18 cellular contexts compared by ENCODE assay signal in the genomic region with DNA sequence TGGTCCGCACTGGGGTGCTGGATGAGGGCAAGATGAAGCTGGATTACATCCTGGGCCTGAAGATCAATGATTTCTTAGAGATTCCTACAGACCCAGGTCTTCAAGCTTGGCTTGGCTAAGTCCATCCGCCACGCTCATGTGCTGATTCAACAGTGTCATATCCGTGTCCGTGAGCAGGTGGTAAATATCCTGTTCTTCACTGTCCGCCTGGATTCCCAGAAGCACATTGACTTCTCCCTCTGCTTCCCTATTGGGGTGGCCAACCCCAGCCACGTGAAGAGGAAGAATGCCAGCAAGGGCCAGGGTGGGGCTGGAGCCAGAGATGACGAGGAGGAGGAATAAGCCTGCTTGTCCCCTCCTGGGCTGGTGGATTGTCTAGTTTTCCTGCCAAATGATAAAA. TPM values are rescaled to one million over a fixed set of nuclear protein-coding genes. Genes with fewer than 3 reads are reported as not detected.
DNase-seq lines count a peak whose midpoint lies in the region; ATAC-seq and TF ChIP-seq lines count a peak whose summit lies in the region.
"Had no signal": no experiment of that assay in that cellular context is flagged by ENCODE, and none has a peak within 500 bp of the region (broad histone marks: within the 10 kb centered on the region; RNA-seq: fewer than 3 reads in every experiment).

No MANE protein-coding gene starts in this region.

- no peak for TF ChIP-seq POLR2A in Peyer's patch (IDR thresholded peaks at IDR 0.05)
- no peak for TF ChIP-seq POLR2A in esophagus squamous epithelium (IDR thresholded peaks at IDR 0.05)
- TF ChIP-seq POLR2A in transverse colon (IDR thresholded peaks at IDR 0.05) = no peak

- 49 to 68% methylated on average over 8 of the region's 8 CpGs for WGBS in esophagus squamous epithelium, 2 donors
- 89% methylated on average over 8 of the region's 8 CpGs; no CpG with 5 or more reads in 1 of the 2 donors for WGBS in transverse colon (ENCODE audit: low coverage in 1 of 2), 2 donors

- no peak for TF ChIP-seq CTCF in Peyer's patch (IDR thresholded peaks at IDR 0.05)
- no peak for TF ChIP-seq CTCF in esophagus squamous epithelium (IDR thresholded peaks at IDR 0.05)
- TF ChIP-seq CTCF in transverse colon (IDR thresholded peaks at IDR 0.05) = no peak

- no peak overlapping the region for H3K4me3 ChIP-seq in Peyer's patch
- no peak overlapping the region for H3K4me3 ChIP-seq in esophagus squamous epithelium
- H3K4me3 ChIP-seq in transverse colon = no peak overlapping the region
- H3K4me3 ChIP-seq in HAP-1 = no peak overlapping the region
- H3K4me3 ChIP-seq: GM12878, SJSA1 had no signal

- H3K9me3 ChIP-seq in Peyer's patch (no peaks in the 10 kb centered on the region), esophagus squamous epithelium (no peaks in the 10 kb centered on the region), transverse colon (no peaks in the 10 kb centered on the region), HAP-1 (no peaks in the 10 kb centered on the region)
- H3K9me3 ChIP-seq: SJSA1 had no signal

- intact Hi-C loops in left ventricle myocardium superior (cut with micrococcal nuclease) (no loop called here), cardiac septum (cut with DNase I) (no loop called here), esophagus squamous epithelium (cut with DNase I) (no loop called here), transverse colon (cut with DNase I; ENCODE audit: low total_unique reads) (no loop called here)

- H3K36me3 ChIP-seq in Peyer's patch (no peaks in the 10 kb centered on the region), esophagus squamous epithelium (peaks cover 0 to 1% (median 0%) of the 10 kb centered on the region in 3 donors), transverse colon (no peaks in the 10 kb centered on the region), HAP-1 (replicated peaks) (no peaks in the 10 kb centered on the region)

- H3K4me1 ChIP-seq in Peyer's patch (peaks cover 0 to 29% (median 12%) of the 10 kb centered on the region in 4 donors), esophagus squamous epithelium (peaks cover 20 to 88% (median 42%) of the 10 kb centered on the region in 3 donors), transverse colon (peaks cover 0 to 38% (median 25%) of the 10 kb centered on the region in 4 donors), HAP-1 (peaks cover 13% of the 10 kb centered on the region)

- no peak for TF ChIP-seq EP300 in transverse colon (IDR thresholded peaks at IDR 0.05; ENCODE audit: low read depth)

- ATAC-seq in left ventricle myocardium superior (no peak), GM21619 (IDR thresholded peaks at IDR 0.05; ENCODE audit: unreplicated experiment) (no peak)
- ATAC-seq: GM12878, HCT116 had no signal

- in situ Hi-C loops in transverse colon (cut with MboI; ENCODE audit: low pct_ligation_motif_present in 1 of 4, low pct_unique_long_range_greater_than_20kb in 1 of 4, low sequenced_read_pairs in 3 of 4) = loop anchor here in 2 of 4 donors (25.0 kb wide), 1 partner anchor 205 kb away; no protein-coding TSS in a partner anchor
- in situ Hi-C loops in HAP-1 (cut with MboI; ENCODE audit: low sequenced_read_pairs) = no loop called here

- H3K27ac ChIP-seq in Peyer's patch (no peak overlapping the region), esophagus squamous epithelium (peak overlapping the region; percentile 29 to 99 (median 96)), transverse colon (no peak overlapping the region)
- H3K27ac ChIP-seq: HL-60, RWPE1, SJSA1 had no signal

- H3K27me3 ChIP-seq in Peyer's patch (no peaks in the 10 kb centered on the region), esophagus squamous epithelium (no peaks in the 10 kb centered on the region), transverse colon (no peaks in the 10 kb centered on the region), HAP-1 (ENCODE audit: low read depth) (no peaks in the 10 kb centered on the region)
- H3K27me3 ChIP-seq: SJSA1 had no signal

- DNase-seq in left ventricle myocardium superior = peak; percentile 51
- DNase-seq in cardiac septum (ENCODE audit: low spot score) = no peak
- peak in 2 of 3 donors; percentile 52 to 69 for DNase-seq in Peyer's patch
- DNase-seq in esophagus squamous epithelium (lab: John Stamatoyannopoulos, UW) = no peak
- DNase-seq in transverse colon = peak; percentile 43
- DNase-seq in HAP-1 (ENCODE audit: low spot score in 2 of 2) = no peak
- DNase-seq: DMS79 treated with DMSO at 0.1 percent for 48 hours, KBM-7, NCI-H1417 treated with DMSO at 0.1 percent for 48 hours, NCI-H1930, NCI-H446, NCI-H69 had no signal

RNA-seq across cellular contexts. Expression of a gene that starts 2.2 kb away (rescaled TPM):
- total RNA-seq in left ventricle myocardium superior (2.6 TPM), cardiac septum (2.1 TPM), Peyer's patch (1 to 10 TPM in 3 of 4 donors, not detected in 1; 2.7 to 5.1 (median 3.2) TPM), esophagus squamous epithelium (100 to 1,000 TPM in 3 of 4 donors, 10 to 100 TPM in 1; 67.3 to 158 (median 122) TPM), transverse colon (1 to 10 TPM in 2 of 4 donors, not detected in 2; 3.4 to 5.1 TPM)

RNA-seq across cellular contexts. Expression of a gene that starts 23.9 kb away (rescaled TPM):
- total RNA-seq in left ventricle myocardium superior (15.8 TPM), cardiac septum (7.6 TPM), Peyer's patch (10 to 100 TPM; 40.4 to 97.6 (median 69.8) TPM), esophagus squamous epithelium (10 to 100 TPM; 18.5 to 36.7 (median 26.2) TPM), transverse colon (10 to 100 TPM; 49.4 to 74.4 (median 61.0) TPM)

Comparison
In these comparisons a context has a peak if more than half of its experiments do, and no peak if none do; other contexts are left out.
1. DNase-seq: peak in left ventricle myocardium superior (single experiment), Peyer's patch (2 of 3) and transverse colon (single experiment); none in cardiac septum (single experiment), esophagus squamous epithelium (single experiment) and HAP-1 (0 of 2).
2. H3K27ac ChIP-seq: peak in esophagus squamous epithelium (4 of 4); none in Peyer's patch (0 of 4) and transverse colon (0 of 4).
3. RNA of a gene that starts 2.2 kb away (total RNA-seq): 67.3 to 158 TPM in esophagus squamous epithelium; 3.4 to 5.1 TPM in transverse colon, 2.7 to 5.1 TPM in Peyer's patch, 2.6 TPM in left ventricle myocardium superior (single experiment) and 2.1 TPM in cardiac septum (single experiment); every median in the first group is over 10 times any median in the second.